In the genomic region with DNA sequence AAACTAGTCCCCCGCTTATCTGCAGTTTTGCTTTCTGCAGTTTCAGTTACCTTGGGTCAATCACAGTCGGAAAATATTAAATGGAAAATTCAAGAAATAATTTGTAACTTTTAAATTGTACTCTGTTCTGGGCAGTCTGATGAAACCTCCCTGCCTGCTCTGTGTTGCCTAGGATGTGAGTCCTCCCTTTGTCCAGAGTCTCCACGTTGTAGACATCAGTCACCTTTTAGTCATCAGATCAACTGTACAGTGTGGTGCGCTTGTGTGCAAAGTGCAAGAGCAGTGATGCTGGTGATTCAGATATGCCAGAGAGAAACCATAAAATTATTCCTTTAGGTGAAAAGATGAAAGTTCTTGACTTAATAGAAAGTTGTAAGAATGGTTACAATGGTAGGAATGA, we compare ENCODE assay signal across 14 cellular contexts. TPM values are rescaled to one million over a fixed set of nuclear protein-coding genes. Genes with fewer than 3 reads are reported as not detected.
A peak's percentile ranks its signal among the peaks of the same experiment; 100 is the strongest.
DNase-seq lines count a peak whose midpoint lies in the region; ATAC-seq, FAIRE-seq and TF ChIP-seq lines count a peak whose summit lies in the region.
"Had no signal": no experiment of that assay in that cellular context is flagged by ENCODE, and none has a peak within 500 bp of the region (broad histone marks: within the 10 kb centered on the region; RNA-seq: fewer than 3 reads in every experiment).

No MANE protein-coding gene starts in this region.

- H3K27me3 ChIP-seq in psoas muscle (ENCODE audit: insufficient read depth in 3 of 3, low read length in 2 of 3) (no peaks in the 10 kb centered on the region), pancreas (peaks cover 0 to 1% (median 0%) of the 10 kb centered on the region in 4 donors)
- H3K27me3 ChIP-seq: cardiac muscle cell had no signal

- intact Hi-C loops in psoas muscle (cut with DNase I): loop anchor here (5.0 kb wide), 2 partner anchors 38 to 42 kb away; no protein-coding TSS in a partner anchor
- intact Hi-C loops in pancreas (cut with DNase I): no loop called here

- ATAC-seq in psoas muscle: peak; percentile 40 to 73 (median 54)
- no peak for ATAC-seq in pancreas
- ATAC-seq: heart right ventricle had no signal

- TF ChIP-seq CTCF in psoas muscle (IDR thresholded peaks at IDR 0.05) (no peak), pancreas (IDR thresholded peaks at IDR 0.05) (no peak)

- no peak for FAIRE-seq in pancreas (lab: Jason Lieb, UNC)

- H3K36me3 ChIP-seq in psoas muscle (ENCODE audit: insufficient read depth in 1 of 2, low read depth in 1 of 2): no peaks in the 10 kb centered on the region
- no peaks in the 10 kb centered on the region for H3K36me3 ChIP-seq in pancreas
- H3K36me3 ChIP-seq: cardiac muscle cell, heart right ventricle had no signal

- H3K4me3 ChIP-seq in psoas muscle: no peak overlapping the region
- H3K4me3 ChIP-seq in pancreas: no peak overlapping the region
- H3K4me3 ChIP-seq: cardiac muscle cell, heart right ventricle had no signal

- DNase-seq in AG08395 (ENCODE audit: low spot score) (peak; percentile 64), HS-5 (ENCODE audit: low read depth) (peak; percentile 69), psoas muscle (no peak), hippocampal formation (lab: John Stamatoyannopoulos, UW) (no peak), Kasumi-1 (lab: John Stamatoyannopoulos, UW) (no peak), pancreas (no peak), MV-4-11 (lab: John Stamatoyannopoulos, UW) (no peak)
- DNase-seq in activated naive CD8-positive, alpha-beta T cell treated with anti-CD3 and anti-CD28 coated beads, Interleukin-2, amount 50 U/mL, for 16 hours (ENCODE audit: low read depth, low spot score): peak; percentile 5
- DNase-seq: COR-L47, heart right ventricle, naive B cell, NCI-H446 treated with DMSO at 0.1 percent for 48 hours, T1000 had no signal

- peak overlapping the region; percentile 90 for H3K27ac ChIP-seq in psoas muscle
- H3K27ac ChIP-seq in pancreas: no peak overlapping the region
- H3K27ac ChIP-seq: cardiac muscle cell, heart right ventricle had no signal

- no peaks in the 10 kb centered on the region for H3K9me3 ChIP-seq in psoas muscle
- H3K9me3 ChIP-seq in pancreas: no peaks in the 10 kb centered on the region
- H3K9me3 ChIP-seq: heart right ventricle had no signal

- H3K4me1 ChIP-seq in psoas muscle (peaks cover 21% of the 10 kb centered on the region), pancreas (peaks cover 0 to 4% (median 0%) of the 10 kb centered on the region in 3 donors)

- WGBS in psoas muscle, 3 donors: 67 to 73% (median 67%) methylated on average over 4 of the region's 4 CpGs
- 67 to 78% methylated on average over 4 of the region's 4 CpGs for WGBS in pancreas, 2 donors

RNA-seq across cellular contexts. Expression of gene SPATA4, which starts 1.5 kb away (rescaled TPM):
- total RNA-seq in psoas muscle (1 to 10 TPM in 2 of 4 donors, under 1 TPM in 2; 0.38 to 1.7 (median 0.74) TPM), pancreas (under 1 TPM in 1 of 6 donors, not detected in 5; 0.37 TPM)
- polyA plus RNA-seq in psoas muscle (1 to 10 TPM in 1 of 3 donors, under 1 TPM in 2; 0.08 to 1.2 (median 0.75) TPM), pancreas (under 1 TPM in 1 of 2 donors, not detected in 1; 0.21 TPM)

Comparison
In these comparisons a context has a peak if more than half of its experiments do, and no peak if none do; other contexts are left out.
1. DNase-seq: peak in AG08395 (single experiment), HS-5 (single experiment) and activated naive CD8-positive, alpha-beta T cell treated with anti-CD3 and anti-CD28 coated beads, Interleukin-2, amount 50 U/mL, for 16 hours (single experiment); none in psoas muscle (0 of 2), hippocampal formation (0 of 2), Kasumi-1 (0 of 2), pancreas (0 of 6) and MV-4-11 (single experiment).
2. ATAC-seq: peak in psoas muscle (4 of 4); none in pancreas (0 of 4).
3. intact Hi-C loops: an anchor here in psoas muscle (5.0 kb wide); none called in pancreas.